8 cellular contexts compared by ENCODE assay signal in genomic region chr3:126654571-126655393, GRCh38. TPM values are rescaled to one million over a fixed set of nuclear protein-coding genes. Genes with fewer than 3 reads are reported as not detected.
DNase-seq lines count a peak whose midpoint lies in the region; ATAC-seq and TF ChIP-seq lines count a peak whose summit lies in the region.

Gene TXNRD3, minus strand, starts transcription at chr3:126655124.

- H4K20me1 ChIP-seq in HCT116 (ENCODE audit: insufficient read depth): no peaks in the 10 kb centered on the region

- H3K4me2 ChIP-seq in HCT116 (ENCODE audit: low read length): peak within 1 kb of the TSS; percentile 78

- H3K4me3 ChIP-seq in HCT116 (replicated peaks in 1 of 2; ENCODE audit: low read depth in 1 of 2, low read length in 2 of 2) (peak within 1 kb of the TSS; percentile 48 to 59), muscle layer of colon (ENCODE audit: low read depth in 1 of 2, low read length in 2 of 2) (peak within 1 kb of the TSS; percentile 68 to 69)

- H3K27ac ChIP-seq in HCT116 (ENCODE audit: low read depth, low read length) (peak within 1 kb of the TSS; percentile 83), muscle layer of colon (ENCODE audit: low read depth, low read length) (no peak within 1 kb of the TSS)

- intact Hi-C loops in HCT116 (cut with micrococcal nuclease): no loop called here

- H3K4me1 ChIP-seq in HCT116 (ENCODE audit: control insufficient read depth in 1 of 2, insufficient read depth in 2 of 2, low read length in 2 of 2) (peaks cover 2 to 16% of the 10 kb centered on the region in 2 experiments; a peak in 3 of 4 replicates), muscle layer of colon (ENCODE audit: insufficient read depth, low read length) (peaks cover 10% of the 10 kb centered on the region)

- RAD21 ChIA-PET in HCT116 (lab: Charles Lee; ENCODE audit: low non-redundant PET in 1 of 2, low total read pairs in 2 of 2, uncharacterized antibody in 2 of 2, unreplicated experiment in 2 of 2): no interaction called here

- peak within 1 kb of the TSS; percentile 70 for H2AFZ ChIP-seq in HCT116 (ENCODE audit: low read depth, low read length, poor library complexity, severe bottlenecking)

- TF ChIP-seq POLR2A in HCT116 (IDR thresholded peaks at IDR 0.05; ENCODE audit: borderline replicate concordance, extremely low read depth, insufficient read depth, insufficient read length): peak; percentile 80

- H3K9me3 ChIP-seq in HCT116 (ENCODE audit: control insufficient read depth in 1 of 2, insufficient read depth in 1 of 2, low read depth in 1 of 2, low read length in 2 of 2) (no peaks in the 10 kb centered on the region), muscle layer of colon (ENCODE audit: low read length) (no peaks in the 10 kb centered on the region)

- DNase-seq in ACHN: peak; percentile 74
- peak; percentile 42 for DNase-seq in HCT116 (ENCODE audit: low read depth, low spot score)
- DNase-seq in NCI-H82 treated with DMSO at 0.1 percent for 48 hours (lab: John Stamatoyannopoulos, UW; ENCODE audit: unreplicated experiment): peak; percentile 19
- DNase-seq in activated T-cell treated with anti-CD3 and anti-CD28 coated beads, Interleukin-2, amount 50 U/mL, for 48 hours: peak; percentile 86
- peak; percentile 75 for DNase-seq in stimulated activated CD8-positive, alpha-beta memory T cell treated with anti-CD3 and anti-CD28 coated beads, Interleukin-4, amount 100 ng/mL, for 24 hours (ENCODE audit: low read depth)
- no peak for DNase-seq in SIG-M5 (lab: John Stamatoyannopoulos, UW)

- POLR2A ChIA-PET in HCT116 (lab: Charles Lee): no interaction called here

- H3K36me3 ChIP-seq in HCT116 (ENCODE audit: control insufficient read depth in 1 of 2, insufficient read depth in 2 of 2, low read length in 2 of 2) (no peaks in the 10 kb centered on the region; a peak in 1 of 4 replicates), muscle layer of colon (ENCODE audit: insufficient read depth, low read length) (no peaks in the 10 kb centered on the region)

- CTCF ChIA-PET in HCT116 (lab: Charles Lee): interaction anchor here (0.6 kb wide), 1 partner anchor 202 kb away, joined by 3 read pairs; no protein-coding TSS in a partner anchor

- H3K27me3 ChIP-seq in HCT116 (ENCODE audit: insufficient read depth, low read length) (no peaks in the 10 kb centered on the region), muscle layer of colon (ENCODE audit: control insufficient read depth in 1 of 2, insufficient read depth in 2 of 2, low read length in 2 of 2) (no peaks in the 10 kb centered on the region)

- H3K79me2 ChIP-seq in HCT116 (ENCODE audit: insufficient read depth, low read length): peaks cover 10% of the 10 kb centered on the region; the same call in 1 of the 2 replicates

- no peak for TF ChIP-seq RAD21 in HCT116 (IDR thresholded peaks at IDR 0.05; ENCODE audit: low read depth)

- H3K9ac ChIP-seq in HCT116 (ENCODE audit: low read length) (peak within 1 kb of the TSS; percentile 74), muscle layer of colon (ENCODE audit: low read length) (no peak within 1 kb of the TSS)

- no TSS peak for BruUV-seq in HCT116 (replicated peaks; lab: Mats Ljungman, UMichigan)

- no peak for TF ChIP-seq CTCF in HCT116 (IDR thresholded peaks at IDR 0.05 in 2 of 3, conservative IDR thresholded peaks at IDR 0.05 in 1 of 3; ENCODE audit: borderline replicate concordance in 1 of 3, insufficient read depth in 1 of 3, low read depth in 2 of 3, low read length in 2 of 3)

- H3K9me2 ChIP-seq in HCT116 (ENCODE audit: insufficient read depth): no peaks in the 10 kb centered on the region

- in situ Hi-C loops in ACHN (cut with HindIII; ENCODE audit: low pct_ligation_motif_present, low pct_unique_long_range_greater_than_20kb, low sequenced_read_pairs): no loop called here

- peak; percentile 97 for ATAC-seq in HCT116
- ATAC-seq in esophagus mucosa: peak; percentile 93

TF ChIP-seq in HCT116, 20 proteins besides CTCF, POLR2A, EP300 and RAD21:
- TF ChIP-seq, protein P1, sequence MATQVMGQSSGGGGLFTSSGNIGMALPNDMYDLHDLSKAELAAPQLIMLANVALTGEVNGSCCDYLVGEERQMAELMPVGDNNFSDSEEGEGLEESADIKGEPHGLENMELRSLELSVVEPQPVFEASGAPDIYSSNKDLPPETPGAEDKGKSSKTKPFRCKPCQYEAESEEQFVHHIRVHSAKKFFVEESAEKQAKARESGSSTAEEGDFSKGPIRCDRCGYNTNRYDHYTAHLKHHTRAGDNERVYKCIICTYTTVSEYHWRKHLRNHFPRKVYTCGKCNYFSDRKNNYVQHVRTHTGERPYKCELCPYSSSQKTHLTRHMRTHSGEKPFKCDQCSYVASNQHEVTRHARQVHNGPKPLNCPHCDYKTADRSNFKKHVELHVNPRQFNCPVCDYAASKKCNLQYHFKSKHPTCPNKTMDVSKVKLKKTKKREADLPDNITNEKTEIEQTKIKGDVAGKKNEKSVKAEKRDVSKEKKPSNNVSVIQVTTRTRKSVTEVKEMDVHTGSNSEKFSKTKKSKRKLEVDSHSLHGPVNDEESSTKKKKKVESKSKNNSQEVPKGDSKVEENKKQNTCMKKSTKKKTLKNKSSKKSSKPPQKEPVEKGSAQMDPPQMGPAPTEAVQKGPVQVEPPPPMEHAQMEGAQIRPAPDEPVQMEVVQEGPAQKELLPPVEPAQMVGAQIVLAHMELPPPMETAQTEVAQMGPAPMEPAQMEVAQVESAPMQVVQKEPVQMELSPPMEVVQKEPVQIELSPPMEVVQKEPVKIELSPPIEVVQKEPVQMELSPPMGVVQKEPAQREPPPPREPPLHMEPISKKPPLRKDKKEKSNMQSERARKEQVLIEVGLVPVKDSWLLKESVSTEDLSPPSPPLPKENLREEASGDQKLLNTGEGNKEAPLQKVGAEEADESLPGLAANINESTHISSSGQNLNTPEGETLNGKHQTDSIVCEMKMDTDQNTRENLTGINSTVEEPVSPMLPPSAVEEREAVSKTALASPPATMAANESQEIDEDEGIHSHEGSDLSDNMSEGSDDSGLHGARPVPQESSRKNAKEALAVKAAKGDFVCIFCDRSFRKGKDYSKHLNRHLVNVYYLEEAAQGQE (IDR thresholded peaks at IDR 0.05; ENCODE audit: low read depth): no peak
- TF ChIP-seq CBX3 (IDR thresholded peaks at IDR 0.05; ENCODE audit: low read depth): 0 out of 2 replicates have a peak, but pooled peaks have one; percentile 16
- TF ChIP-seq ELF1 (IDR thresholded peaks at IDR 0.05; ENCODE audit: borderline replicate concordance, low read depth): no peak
- no peak for TF ChIP-seq JUND (IDR thresholded peaks at IDR 0.05)
- TF ChIP-seq, protein P2, sequence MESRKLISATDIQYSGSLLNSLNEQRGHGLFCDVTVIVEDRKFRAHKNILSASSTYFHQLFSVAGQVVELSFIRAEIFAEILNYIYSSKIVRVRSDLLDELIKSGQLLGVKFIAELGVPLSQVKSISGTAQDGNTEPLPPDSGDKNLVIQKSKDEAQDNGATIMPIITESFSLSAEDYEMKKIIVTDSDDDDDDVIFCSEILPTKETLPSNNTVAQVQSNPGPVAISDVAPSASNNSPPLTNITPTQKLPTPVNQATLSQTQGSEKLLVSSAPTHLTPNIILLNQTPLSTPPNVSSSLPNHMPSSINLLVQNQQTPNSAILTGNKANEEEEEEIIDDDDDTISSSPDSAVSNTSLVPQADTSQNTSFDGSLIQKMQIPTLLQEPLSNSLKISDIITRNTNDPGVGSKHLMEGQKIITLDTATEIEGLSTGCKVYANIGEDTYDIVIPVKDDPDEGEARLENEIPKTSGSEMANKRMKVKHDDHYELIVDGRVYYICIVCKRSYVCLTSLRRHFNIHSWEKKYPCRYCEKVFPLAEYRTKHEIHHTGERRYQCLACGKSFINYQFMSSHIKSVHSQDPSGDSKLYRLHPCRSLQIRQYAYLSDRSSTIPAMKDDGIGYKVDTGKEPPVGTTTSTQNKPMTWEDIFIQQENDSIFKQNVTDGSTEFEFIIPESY (IDR thresholded peaks at IDR 0.05; ENCODE audit: extremely low read depth, insufficient replicate concordance, low read length): no peak
- TF ChIP-seq CEBPB (IDR thresholded peaks at IDR 0.05; ENCODE audit: low read depth): no peak
- peak; percentile 39; the same call in 1 of the 2 replicates for TF ChIP-seq SIN3A (IDR thresholded peaks at IDR 0.05; ENCODE audit: low read depth)
- TF ChIP-seq TCF7L2 (IDR thresholded peaks at IDR 0.05; ENCODE audit: borderline replicate concordance, extremely low read depth, insufficient read depth, insufficient read length): no peak
- TF ChIP-seq POLR2AphosphoS5 (IDR thresholded peaks at IDR 0.05; ENCODE audit: low read depth, low read length): peak; percentile 91
- peak; percentile 69 for TF ChIP-seq MAX (IDR thresholded peaks at IDR 0.05)
- TF ChIP-seq ZFX (IDR thresholded peaks at IDR 0.05): peak; percentile 99
- no peak for TF ChIP-seq ZNF274 (IDR thresholded peaks at IDR 0.05; ENCODE audit: low read depth, low read length)
- TF ChIP-seq FOSL1 (IDR thresholded peaks at IDR 0.05; ENCODE audit: low read depth): no peak
TF ChIP-seq in HCT116: peak in this region for 5.

RNA-seq across cellular contexts. Expression of gene TXNRD3, which starts in this region (rescaled TPM):
- 19.3 TPM for total RNA-seq in HCT116 (2021; ENCODE audit: unreplicated experiment)
- polyA plus RNA-seq in HCT116 (2012): 17.9 and 18.0 TPM in 2 replicates
- total RNA-seq in esophagus mucosa: 6.5 TPM
